ENCODE assay signal across 17 cellular contexts in genomic region chr18:51461956-51462355, GRCh38.
"Had no signal": no experiment of that assay in that cellular context is flagged by ENCODE, and none has a peak within 500 bp of the region (broad histone marks: within the 10 kb centered on the region; RNA-seq: fewer than 3 reads in every experiment).

No MANE protein-coding gene starts in this region.

- H3K27ac ChIP-seq: ascending aorta, epithelial cell of prostate, WERI-Rb-1 had no signal

- DNase-seq: activated CD4-positive, alpha-beta T cell treated with anti-CD3 and anti-CD28 coated beads for 1 hour; activated CD8-positive, alpha-beta memory T cell treated with anti-CD3 and anti-CD28 coated beads for 24 hours; activated CD8-positive, alpha-beta memory T cell treated with anti-CD3 and anti-CD28 coated beads, Interleukin-2, amount 50 U/mL, for 48 hours; activated effector memory CD4-positive, alpha-beta T cell treated with Interleukin-2 at 50 U/mL for 16 hours; activated naive CD4-positive, alpha-beta T cell treated with anti-CD3 and anti-CD28 coated beads, Interleukin-2, amount 10 ng/mL, durations not matched to agents 7 days and 5 days; activated T-cell treated with anti-CD3 and anti-CD28 coated beads, Interleukin-2, amount 50 U/mL, for 48 hours; dorsolateral prefrontal cortex; endodermal cell; stimulated activated CD4-positive, alpha-beta T cell treated with anti-CD3 and anti-CD28 coated beads, Interleukin-12 subunit alpha, Interleukin-12 subunit beta, amount 100 ng/mL, for 4 hours; stimulated activated CD4-positive, alpha-beta T cell treated with anti-CD3 and anti-CD28 coated beads, Interleukin-1b, Interleukin-23, amount 100 ng/mL, for 48 hours; stimulated activated CD8-positive, alpha-beta memory T cell treated with anti-CD3 and anti-CD28 coated beads, Interleukin-4, amount 100 ng/mL, for 48 hours; stimulated activated naive CD4-positive, alpha-beta T cell; SW 1271; T-helper 2 cell; WERI-Rb-1 had no signal

- H3K27me3 ChIP-seq: ascending aorta, dorsolateral prefrontal cortex had no signal

- H3K9me3 ChIP-seq: ascending aorta had no signal

- H3K4me1 ChIP-seq: ascending aorta had no signal

- H3K4me3 ChIP-seq: ascending aorta, dorsolateral prefrontal cortex had no signal

- H3K36me3 ChIP-seq: ascending aorta, WERI-Rb-1 had no signal
